8 cellular contexts compared by ENCODE assay signal in genomic region chr15:55789066-55789660, GRCh38. TPM values are rescaled to one million over a fixed set of nuclear protein-coding genes. Genes with fewer than 3 reads are reported as not detected.
DNase-seq lines count a peak whose midpoint lies in the region; ATAC-seq, FAIRE-seq and TF ChIP-seq lines count a peak whose summit lies in the region.

No MANE protein-coding gene starts in this region.

- CTCF ChIA-PET in CD4-positive, alpha-beta T cell (lab: Charles Lee) = interaction anchor here (0.6 to 1.6 kb wide), 2 partner anchors 15 to 25 kb away, joined by 3 read pairs; no protein-coding TSS in a partner anchor

- no peak overlapping the region for H2AFZ ChIP-seq in keratinocyte (ENCODE audit: control insufficient read depth, low read length)

- H3K36me3 ChIP-seq in keratinocyte (ENCODE audit: control insufficient read depth in 2 of 2, extremely low read depth in 1 of 2, insufficient read depth in 2 of 2, low read length in 2 of 2) (no peaks in the 10 kb centered on the region), testis (ENCODE audit: low read depth, missing control alignments) (no peaks in the 10 kb centered on the region)

- no peaks in the 10 kb centered on the region for H4K20me1 ChIP-seq in keratinocyte (ENCODE audit: control insufficient read depth, extremely low read depth, insufficient read depth, low read length)

- 72 to 73% methylated on average over 8 of the region's 8 CpGs for WGBS in testis, 2 donors

- no peak for TF ChIP-seq POLR2A in testis (IDR thresholded peaks at IDR 0.05)
- TF ChIP-seq POLR2A in GM18505 (IDR thresholded peaks at IDR 0.05; ENCODE audit: borderline replicate concordance, extremely low read depth, insufficient read depth, insufficient read length) = no peak

- no peaks in the 10 kb centered on the region for H3K4me1 Mint-ChIP-seq in CD4-positive, alpha-beta T cell (ENCODE audit: low read depth)
- H3K4me1 Mint-ChIP-seq in activated T-helper 1 cell treated with anti-CD3 and anti-CD28 coated beads, Interleukin-12 subunit alpha, Interleukin-12 subunit beta, Interleukin-2, Interleukin-4 antibody, amounts not matched to agents 30 ng/mL and 10 ng/mL and 1 ng/mL, durations not matched to agents 14 hours and 24 hours and 36 hours (ENCODE audit: low read depth) = no peaks in the 10 kb centered on the region

- TF ChIP-seq CTCF in CD4-positive, alpha-beta T cell (IDR thresholded peaks at IDR 0.05) = peak; percentile 55
- TF ChIP-seq CTCF in keratinocyte (optimal IDR thresholded peaks at IDR 0.05 in 1 of 3, IDR thresholded peaks at IDR 0.05 in 1 of 3, conservative IDR thresholded peaks at IDR 0.05 in 1 of 3; ENCODE audit: extremely low read depth in 1 of 3, insufficient read depth in 2 of 3, low read length in 3 of 3) = peak; percentile 65 to 85 (median 82)
- peak in 2 of 3 experiments; percentile 27 to 71 for TF ChIP-seq CTCF in testis (IDR thresholded peaks at IDR 0.05)

- no peaks in the 10 kb centered on the region for H3K9me1 ChIP-seq in keratinocyte (ENCODE audit: control insufficient read depth, extremely low read depth, insufficient read depth, low read length)

- peaks cover 3% of the 10 kb centered on the region for H3K9me3 Mint-ChIP-seq in CD4-positive, alpha-beta T cell
- peaks cover 6% of the 10 kb centered on the region for H3K9me3 Mint-ChIP-seq in activated T-helper 1 cell treated with anti-CD3 and anti-CD28 coated beads, Interleukin-12 subunit alpha, Interleukin-12 subunit beta, Interleukin-2, Interleukin-4 antibody, amounts not matched to agents 30 ng/mL and 10 ng/mL and 1 ng/mL, durations not matched to agents 14 hours and 24 hours and 36 hours

- H3K9ac ChIP-seq in keratinocyte (ENCODE audit: control insufficient read depth, extremely low read depth, insufficient read depth, low read length) = no peak overlapping the region

- H3K27me3 Mint-ChIP-seq in CD4-positive, alpha-beta T cell = peaks cover 9% of the 10 kb centered on the region
- H3K27me3 Mint-ChIP-seq in activated T-helper 1 cell treated with anti-CD3 and anti-CD28 coated beads, Interleukin-12 subunit alpha, Interleukin-12 subunit beta, Interleukin-2, Interleukin-4 antibody, amounts not matched to agents 30 ng/mL and 10 ng/mL and 1 ng/mL, durations not matched to agents 14 hours and 24 hours and 36 hours (ENCODE audit: insufficient read depth) = peaks cover 3% of the 10 kb centered on the region

- H3K27ac Mint-ChIP-seq in CD4-positive, alpha-beta T cell = no peak overlapping the region
- no peak overlapping the region for H3K27ac Mint-ChIP-seq in activated T-helper 1 cell treated with anti-CD3 and anti-CD28 coated beads, Interleukin-12 subunit alpha, Interleukin-12 subunit beta, Interleukin-2, Interleukin-4 antibody, amounts not matched to agents 30 ng/mL and 10 ng/mL and 1 ng/mL, durations not matched to agents 14 hours and 24 hours and 36 hours

- H3K4me3 ChIP-seq in keratinocyte (ENCODE audit: control insufficient read depth in 2 of 3, extremely low read depth in 1 of 3, insufficient read depth in 2 of 3, low read depth in 1 of 3, low read length in 3 of 3) (no peak overlapping the region), testis (no peak overlapping the region)

- H3K27me3 ChIP-seq in CD4-positive, alpha-beta T cell (ENCODE audit: control insufficient read depth, insufficient read depth, low read length) = no peaks in the 10 kb centered on the region
- H3K27me3 ChIP-seq in keratinocyte (ENCODE audit: control insufficient read depth, extremely low read depth, insufficient read depth, low read length) (no peaks in the 10 kb centered on the region), testis (no peaks in the 10 kb centered on the region)

- dilution Hi-C loops in keratinocyte (cut with MboI; ENCODE audit: extremely low pct_ligation_motif_present, low sequenced_read_pairs) = no loop called here

- no peaks in the 10 kb centered on the region for H3K9me3 ChIP-seq in CD4-positive, alpha-beta T cell (ENCODE audit: control insufficient read depth, low read length)
- no peaks in the 10 kb centered on the region for H3K9me3 ChIP-seq in keratinocyte (ENCODE audit: control insufficient read depth, low read depth, low read length)
- H3K9me3 ChIP-seq in testis = no peaks in the 10 kb centered on the region

- H3K36me3 Mint-ChIP-seq in CD4-positive, alpha-beta T cell (ENCODE audit: low read depth) = no peaks in the 10 kb centered on the region
- H3K36me3 Mint-ChIP-seq in activated T-helper 1 cell treated with anti-CD3 and anti-CD28 coated beads, Interleukin-12 subunit alpha, Interleukin-12 subunit beta, Interleukin-2, Interleukin-4 antibody, amounts not matched to agents 30 ng/mL and 10 ng/mL and 1 ng/mL, durations not matched to agents 14 hours and 24 hours and 36 hours (ENCODE audit: low read depth) = no peaks in the 10 kb centered on the region

- H3K27ac ChIP-seq in CD4-positive, alpha-beta T cell (ENCODE audit: low read depth, low read length) = no peak overlapping the region
- H3K27ac ChIP-seq in keratinocyte (ENCODE audit: control insufficient read depth, insufficient read depth, low read length) = no peak overlapping the region
- H3K27ac ChIP-seq in testis = no peak overlapping the region

- intact Hi-C loops in CD4-positive, alpha-beta T cell (cut with DNase I, micrococcal nuclease) = loop anchor here (1.0 to 2.0 kb wide), 3 partner anchors 58 to 264 kb away; no protein-coding TSS in a partner anchor
- intact Hi-C loops in activated T-helper 1 cell treated with anti-CD3 and anti-CD28 coated beads, Interleukin-12 subunit alpha, Interleukin-12 subunit beta, Interleukin-2, Interleukin-4 antibody, amounts not matched to agents 30 ng/mL and 10 ng/mL and 1 ng/mL, durations not matched to agents 14 hours and 24 hours and 36 hours (cut with micrococcal nuclease) = loop anchor here (1.0 to 5.0 kb wide), 3 partner anchors 57 to 264 kb away; no protein-coding TSS in a partner anchor
- intact Hi-C loops in testis (cut with DNase I; ENCODE audit: low total_unique reads) = no loop called here

- FAIRE-seq in keratinocyte (lab: Jason Lieb, UNC) = no peak

- H3K4me2 ChIP-seq in keratinocyte (ENCODE audit: control insufficient read depth, extremely low read depth, insufficient read depth, low read depth, low read length) = no peak overlapping the region

- POLR2A ChIA-PET in CD4-positive, alpha-beta T cell (lab: Charles Lee) = no interaction called here

- H3K4me1 ChIP-seq in keratinocyte (ENCODE audit: control insufficient read depth, extremely low read depth, insufficient read depth, low read length) (peaks cover 6% of the 10 kb centered on the region), testis (no peaks in the 10 kb centered on the region)

- no peak overlapping the region for H3K4me3 Mint-ChIP-seq in CD4-positive, alpha-beta T cell
- H3K4me3 Mint-ChIP-seq in activated T-helper 1 cell treated with anti-CD3 and anti-CD28 coated beads, Interleukin-12 subunit alpha, Interleukin-12 subunit beta, Interleukin-2, Interleukin-4 antibody, amounts not matched to agents 30 ng/mL and 10 ng/mL and 1 ng/mL, durations not matched to agents 14 hours and 24 hours and 36 hours = no peak overlapping the region

- DNase-seq in CD4-positive, alpha-beta T cell = peak; percentile 9 to 41 (median 23)
- DNase-seq in NAMALWA (ENCODE audit: low spot score) = peak; percentile 38
- peak; percentile 23 for DNase-seq in activated T-helper 1 cell treated with anti-CD3 and anti-CD28 coated beads, Interleukin-12 subunit alpha, Interleukin-12 subunit beta, Interleukin-2, Interleukin-4 antibody, amounts not matched to agents 30 ng/mL and 10 ng/mL and 1 ng/mL, durations not matched to agents 14 hours and 24 hours and 36 hours (ENCODE audit: low spot score)
- no peak for DNase-seq in keratinocyte (ENCODE audit: low read depth, low spot score)
- DNase-seq in testis = peak; percentile 70
- DNase-seq in AG08396 (ENCODE audit: low spot score) = no peak

- no peak for ATAC-seq in CD4-positive, alpha-beta T cell (ENCODE audit: poor library complexity)
- ATAC-seq in GM18505 (IDR thresholded peaks at IDR 0.05; ENCODE audit: unreplicated experiment) = no peak
- no peak for ATAC-seq in GM19467 (IDR thresholded peaks at IDR 0.05; ENCODE audit: unreplicated experiment)

- H3K79me2 ChIP-seq in keratinocyte (ENCODE audit: control insufficient read depth, insufficient read depth, low read length) = no peaks in the 10 kb centered on the region

RNA-seq across cellular contexts. Expression of gene PRTG, which starts 46.2 kb away (rescaled TPM):
- total RNA-seq in CD4-positive, alpha-beta T cell = not detected
- not detected in 2 replicates for total RNA-seq in activated T-helper 1 cell treated with anti-CD3 and anti-CD28 coated beads, Interleukin-12 subunit alpha, Interleukin-12 subunit beta, Interleukin-2, Interleukin-4 antibody, amounts not matched to agents 30 ng/mL and 10 ng/mL and 1 ng/mL, durations not matched to agents 14 hours and 24 hours and 36 hours
- polyA plus RNA-seq in keratinocyte (not detected in 3 replicates), testis (ENCODE audit: insufficient read depth, low read depth, low replicate concordance) (14.7 TPM)
- 0.35 TPM for polyA plus RNA-seq in keratinocyte (2011; ENCODE audit: low read depth)
- polyA plus RNA-seq in keratinocyte (2011; cell fraction: cytosol; rRNA removed) = not detected in 2 replicates
- not detected in 2 replicates for polyA plus RNA-seq in keratinocyte (2011; cell fraction: nucleus; rRNA removed)
- polyA plus RNA-seq in keratinocyte (2012; ENCODE audit: low replicate concordance) = not detected in 2 replicates
- 0.03 TPM in 1 of 3 replicates, not detected in the others for polyA minus RNA-seq in keratinocyte
- polyA minus RNA-seq in keratinocyte (2011; cell fraction: cytosol; rRNA and poly(A)+ RNA removed) = not detected
- polyA minus RNA-seq in keratinocyte (2011; cell fraction: nucleus; rRNA and poly(A)+ RNA removed) = not detected in 2 replicates
- total RNA-seq in testis = 10 to 100 TPM; 26.3 to 29.7 TPM

Comparison
In these comparisons a context has a peak if more than half of its experiments do, and no peak if none do; other contexts are left out.
1. DNase-seq: peak in CD4-positive, alpha-beta T cell (10 of 10), NAMALWA (single experiment), activated T-helper 1 cell treated with anti-CD3 and anti-CD28 coated beads, Interleukin-12 subunit alpha, Interleukin-12 subunit beta, Interleukin-2, Interleukin-4 antibody, amounts not matched to agents 30 ng/mL and 10 ng/mL and 1 ng/mL, durations not matched to agents 14 hours and 24 hours and 36 hours (single experiment) and testis (single experiment); none in keratinocyte (single experiment) and AG08396 (single experiment).
2. RNA of gene PRTG, which starts 46.2 kb away (total RNA-seq): 26.3 to 29.7 TPM in testis; not detected in CD4-positive, alpha-beta T cell and not detected in activated T-helper 1 cell treated with anti-CD3 and anti-CD28 coated beads, Interleukin-12 subunit alpha, Interleukin-12 subunit beta, Interleukin-2, Interleukin-4 antibody, amounts not matched to agents 30 ng/mL and 10 ng/mL and 1 ng/mL, durations not matched to agents 14 hours and 24 hours and 36 hours; every median in the first group is over 10 times any median in the second.
3. Peak in every context shown above with its lines, with median percentiles within 50 percentile points of each other: CTCF ChIP-seq.